Comparison of ENCODE assay signal across 22 cellular contexts in the genomic region with DNA sequence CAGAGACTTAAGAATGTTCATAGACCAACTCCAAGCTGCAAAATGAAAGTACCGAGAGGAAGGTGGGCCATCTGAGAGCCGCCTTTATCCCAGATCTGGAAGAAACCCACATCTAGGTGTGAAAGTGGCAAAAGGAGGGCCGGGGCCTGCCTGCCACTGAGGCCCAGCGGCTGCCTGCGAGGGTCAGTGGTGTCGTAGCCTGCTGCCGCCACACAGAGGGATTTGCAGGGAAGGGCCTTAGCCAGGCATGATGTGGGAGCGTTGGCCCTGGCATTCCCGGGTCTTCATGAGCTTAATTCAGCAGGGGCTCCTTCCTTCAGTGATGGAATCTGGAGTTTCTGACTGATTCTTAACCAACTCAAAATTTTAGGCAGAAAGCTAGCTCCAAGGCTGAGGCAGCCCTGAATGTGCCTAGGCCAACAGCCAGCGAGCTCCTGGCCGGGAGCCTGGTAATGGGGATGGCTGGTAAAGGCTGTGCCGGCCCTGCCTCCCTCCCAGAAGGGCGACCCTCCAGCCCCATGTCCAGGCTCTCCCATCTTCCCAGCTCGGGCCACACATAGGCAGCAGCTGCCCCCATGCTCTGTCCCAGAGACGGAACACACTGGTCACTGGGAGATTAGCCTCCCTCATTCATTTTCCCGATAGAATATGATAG.
DNase-seq lines count a peak whose midpoint lies in the region; FAIRE-seq and TF ChIP-seq lines count a peak whose summit lies in the region.
"Had no signal": no experiment of that assay in that cellular context is flagged by ENCODE, and none has a peak within 500 bp of the region (broad histone marks: within the 10 kb centered on the region; RNA-seq: fewer than 3 reads in every experiment).

No MANE protein-coding gene starts in this region.

- H3K27me3 ChIP-seq in Caco-2 (replicated peaks; ENCODE audit: control insufficient read depth, insufficient read depth, low read length), result no peaks in the 10 kb centered on the region
- H3K27me3 ChIP-seq in esophagus squamous epithelium, result no peaks in the 10 kb centered on the region
- H3K27me3 ChIP-seq in mucosa of rectum (ENCODE audit: control insufficient read depth in 2 of 2, insufficient read depth in 2 of 2, low read length in 2 of 2), result no peaks in the 10 kb centered on the region
- peaks cover 0 to 3% (median 0%) of the 10 kb centered on the region in 5 donors for H3K27me3 ChIP-seq in subcutaneous abdominal adipose tissue (ENCODE audit: control insufficient read depth in 5 of 5, insufficient read depth in 4 of 5, low read length in 5 of 5)
- no peaks in the 10 kb centered on the region for H3K27me3 ChIP-seq in smooth muscle cell (ENCODE audit: low read depth)
- H3K27me3 ChIP-seq: brain microvascular endothelial cell, MG63 had no signal

- H3K4me1 Mint-ChIP-seq in Caco-2 (ENCODE audit: low read depth, unreplicated experiment), result peaks cover 6% of the 10 kb centered on the region
- H3K4me1 Mint-ChIP-seq: activated CD4-positive, alpha-beta T cell treated with anti-CD3 and anti-CD28 coated beads, Interleukin-2, amount 10 ng/mL, durations not matched to agents 24 days and 14 days; memory B cell; nephron had no signal

- POLR2A ChIA-PET in Caco-2 (lab: Charles Lee), result no interaction called here

- H3K79me2 ChIP-seq in smooth muscle cell (ENCODE audit: low read depth), result no peaks in the 10 kb centered on the region

- peaks cover 36% of the 10 kb centered on the region for H4K20me1 ChIP-seq in smooth muscle cell (ENCODE audit: low read depth)

- H3K9ac ChIP-seq in mucosa of rectum (ENCODE audit: low read depth in 1 of 2, low read length in 2 of 2), result no peak overlapping the region
- peak overlapping the region in 1 of 5 donors; percentile 21 for H3K9ac ChIP-seq in subcutaneous abdominal adipose tissue (ENCODE audit: low read length in 5 of 5)
- H3K9ac ChIP-seq in smooth muscle cell (ENCODE audit: low read depth), result no peak overlapping the region
- no peak overlapping the region for H3K9ac ChIP-seq in kidney (ENCODE audit: low read length in 2 of 2)
- H3K9ac ChIP-seq: GM23248, parathyroid adenoma had no signal

- H3K4me3 ChIP-seq in Caco-2 (ENCODE audit: low read depth, low read length) (no peak overlapping the region), esophagus squamous epithelium (no peak overlapping the region), mucosa of rectum (ENCODE audit: low read length in 2 of 2) (no peak overlapping the region), subcutaneous abdominal adipose tissue (ENCODE audit: low read depth in 1 of 5, low read length in 5 of 5) (peak overlapping the region in 1 of 5 donors; percentile 16), smooth muscle cell (no peak overlapping the region), kidney (ENCODE audit: low read length in 2 of 2) (no peak overlapping the region)
- H3K4me3 ChIP-seq: GM23248, MG63 had no signal

- H2AFZ ChIP-seq in smooth muscle cell (ENCODE audit: low read depth), result no peak overlapping the region
- H2AFZ ChIP-seq: GM23248, parathyroid adenoma had no signal

- H3F3A ChIP-seq in smooth muscle cell (ENCODE audit: low read depth), result no peaks in the 10 kb centered on the region

- intact Hi-C loops in Caco-2 (cut with micrococcal nuclease; ENCODE audit: unreplicated experiment) (no loop called here), esophagus squamous epithelium (cut with DNase I) (no loop called here), kidney (cut with DNase I) (no loop called here)

- H3K9me3 ChIP-seq in Caco-2 (no peaks in the 10 kb centered on the region), esophagus squamous epithelium (no peaks in the 10 kb centered on the region), mucosa of rectum (ENCODE audit: control insufficient read depth in 2 of 2, low read length in 2 of 2) (no peaks in the 10 kb centered on the region), subcutaneous abdominal adipose tissue (ENCODE audit: control insufficient read depth in 5 of 5, low read length in 5 of 5) (no peaks in the 10 kb centered on the region), smooth muscle cell (replicated peaks; ENCODE audit: low read depth) (no peaks in the 10 kb centered on the region), kidney (ENCODE audit: control insufficient read depth in 1 of 2, low read length in 2 of 2) (no peaks in the 10 kb centered on the region)
- H3K9me3 ChIP-seq: MG63 had no signal

- H3K27ac ChIP-seq in esophagus squamous epithelium (peak overlapping the region in 3 of 4 donors; percentile 28 to 72 (median 58)), mucosa of rectum (ENCODE audit: low read depth in 2 of 2, low read length in 2 of 2) (peak overlapping the region; percentile 29 to 56), subcutaneous abdominal adipose tissue (ENCODE audit: low read depth, low read length) (peak overlapping the region; percentile 43), smooth muscle cell (ENCODE audit: low read depth) (no peak overlapping the region), kidney (ENCODE audit: low read depth in 2 of 2, low read length in 2 of 2) (no peak overlapping the region)
- H3K27ac ChIP-seq: brain microvascular endothelial cell, GM23248, parathyroid adenoma had no signal

- TF ChIP-seq CTCF in Caco-2 (IDR thresholded peaks at IDR 0.05; ENCODE audit: insufficient read depth in 1 of 2, low read depth in 1 of 2, low read length in 1 of 2, severe bottlenecking in 1 of 2, unreplicated experiment in 1 of 2), result no peak
- TF ChIP-seq CTCF in esophagus squamous epithelium (IDR thresholded peaks at IDR 0.05), result no peak
- no peak for TF ChIP-seq CTCF in smooth muscle cell (IDR thresholded peaks at IDR 0.05; ENCODE audit: borderline replicate concordance, insufficient read depth, poor library complexity, severe bottlenecking)
- no peak for TF ChIP-seq CTCF in kidney (IDR thresholded peaks at IDR 0.05; ENCODE audit: borderline replicate concordance, extremely low read depth, insufficient read depth)

- no peaks in the 10 kb centered on the region for H3K9me3 Mint-ChIP-seq in Caco-2 (ENCODE audit: unreplicated experiment)
- H3K9me3 Mint-ChIP-seq: activated CD4-positive, alpha-beta T cell treated with anti-CD3 and anti-CD28 coated beads, Interleukin-2, amount 10 ng/mL, durations not matched to agents 24 days and 14 days; IgD-negative memory B cell; memory B cell; nephron had no signal

- H3K27ac Mint-ChIP-seq in Caco-2 (ENCODE audit: unreplicated experiment), result peak overlapping the region; percentile 66
- H3K27ac Mint-ChIP-seq: activated CD4-positive, alpha-beta T cell treated with anti-CD3 and anti-CD28 coated beads, Interleukin-2, amount 10 ng/mL, durations not matched to agents 24 days and 14 days; IgD-negative memory B cell; memory B cell; nephron had no signal

- H3K4me2 ChIP-seq in smooth muscle cell, result no peak overlapping the region

- H3K4me1 ChIP-seq in Caco-2 (peaks cover 4% of the 10 kb centered on the region; the same call in 1 of the 2 replicates), esophagus squamous epithelium (peaks cover 0 to 16% (median 10%) of the 10 kb centered on the region in 3 donors), mucosa of rectum (ENCODE audit: control insufficient read depth in 2 of 2, insufficient read depth in 2 of 2, low read length in 2 of 2) (peaks cover 0 to 3% of the 10 kb centered on the region in 2 donors), subcutaneous abdominal adipose tissue (ENCODE audit: control insufficient read depth in 5 of 5, insufficient read depth in 5 of 5, low read length in 5 of 5) (peaks cover 6 to 29% (median 23%) of the 10 kb centered on the region in 5 donors), smooth muscle cell (ENCODE audit: low read depth) (no peaks in the 10 kb centered on the region), kidney (ENCODE audit: control insufficient read depth in 1 of 2, insufficient read depth in 1 of 2, low read depth in 1 of 2, low read length in 2 of 2) (no peaks in the 10 kb centered on the region)
- H3K4me1 ChIP-seq: parathyroid adenoma had no signal

- no peak for DNase-seq in Caco-2
- no peak for DNase-seq in esophagus squamous epithelium (lab: John Stamatoyannopoulos, UW)
- DNase-seq in smooth muscle cell (lab: John Stamatoyannopoulos, UW; ENCODE audit: unreplicated experiment), result no peak
- DNase-seq in NCI-H446 (lab: John Stamatoyannopoulos, UW), result no peak
- DNase-seq in kidney, result no peak
- DNase-seq in HuH-7 (ENCODE audit: low spot score), result no peak
- DNase-seq: activated CD4-positive, alpha-beta T cell treated with anti-CD3 and anti-CD28 coated beads, Interleukin-2, amount 10 ng/mL, durations not matched to agents 24 days and 14 days; brain microvascular endothelial cell; DMS 273 treated with DMSO at 0.1 percent for 48 hours; GM23248; islet precursor cell; MG63; NCI-H1436 treated with DMSO at 0.1 percent for 48 hours; NCI-H2171 treated with DMSO at 0.1 percent for 48 hours; NCI-H69; SW 1271 had no signal

- H3K27me3 Mint-ChIP-seq in Caco-2 (ENCODE audit: insufficient read depth, unreplicated experiment), result no peaks in the 10 kb centered on the region
- H3K27me3 Mint-ChIP-seq: activated CD4-positive, alpha-beta T cell treated with anti-CD3 and anti-CD28 coated beads, Interleukin-2, amount 10 ng/mL, durations not matched to agents 24 days and 14 days had no signal

- no peak for FAIRE-seq in kidney (lab: Jason Lieb, UNC)

- H3K36me3 ChIP-seq in Caco-2 (ENCODE audit: control insufficient read depth, insufficient read depth, low read length), result no peaks in the 10 kb centered on the region
- peaks cover 0 to 21% (median 0%) of the 10 kb centered on the region in 3 donors for H3K36me3 ChIP-seq in esophagus squamous epithelium
- peaks cover 4% of the 10 kb centered on the region in 2 donors for H3K36me3 ChIP-seq in mucosa of rectum (ENCODE audit: control insufficient read depth in 2 of 2, insufficient read depth in 2 of 2, low read length in 2 of 2)
- H3K36me3 ChIP-seq in subcutaneous abdominal adipose tissue (ENCODE audit: control insufficient read depth in 5 of 5, insufficient read depth in 5 of 5, low read length in 5 of 5), result peaks cover 0 to 9% (median 5%) of the 10 kb centered on the region in 5 donors
- H3K36me3 ChIP-seq in smooth muscle cell (ENCODE audit: low read depth), result no peaks in the 10 kb centered on the region
- H3K36me3 ChIP-seq in kidney (ENCODE audit: control insufficient read depth in 1 of 2, insufficient read depth in 2 of 2, low read length in 2 of 2), result peaks cover 2 to 7% of the 10 kb centered on the region in 2 donors
- H3K36me3 ChIP-seq: brain microvascular endothelial cell, MG63 had no signal

- no peak overlapping the region for H3K4me3 Mint-ChIP-seq in Caco-2 (ENCODE audit: unreplicated experiment)
- H3K4me3 Mint-ChIP-seq: activated CD4-positive, alpha-beta T cell treated with anti-CD3 and anti-CD28 coated beads, Interleukin-2, amount 10 ng/mL, durations not matched to agents 24 days and 14 days; IgD-negative memory B cell; memory B cell; nephron had no signal

- CTCF ChIA-PET in Caco-2 (lab: Charles Lee), result no interaction called here

- H3K36me3 Mint-ChIP-seq in Caco-2 (ENCODE audit: insufficient read depth, unreplicated experiment), result peaks cover 6% of the 10 kb centered on the region
- H3K36me3 Mint-ChIP-seq: IgD-negative memory B cell, memory B cell had no signal

- BruUV-seq in Caco-2 (replicated peaks; lab: Mats Ljungman, UMichigan), result no TSS peak

- 90 to 91% methylated on average over 8 to 10 of the region's 16 CpGs for WGBS in esophagus squamous epithelium, 2 donors
- 92% methylated on average over 16 of the region's 16 CpGs for WGBS in smooth muscle cell (ENCODE audit: low lambda C conversion rate)

- no peak for TF ChIP-seq POLR2A in esophagus squamous epithelium (IDR thresholded peaks at IDR 0.05)

Comparison
In these comparisons a context has a peak if more than half of its experiments do, and no peak if none do; other contexts are left out.
1. H3K27ac ChIP-seq: peak in esophagus squamous epithelium (3 of 4), mucosa of rectum (2 of 2) and subcutaneous abdominal adipose tissue (single experiment); none in smooth muscle cell (single experiment) and kidney (0 of 2).